Comparison of ENCODE assay signal across 11 cellular contexts in genomic region chr1:236416165-236416564, GRCh38. TPM values are rescaled to one million over a fixed set of nuclear protein-coding genes. Genes with fewer than 3 reads are reported as not detected.
DNase-seq lines count a peak whose midpoint lies in the region; ATAC-seq and TF ChIP-seq lines count a peak whose summit lies in the region.
"Had no signal": no experiment of that assay in that cellular context is flagged by ENCODE, and none has a peak within 500 bp of the region (broad histone marks: within the 10 kb centered on the region; RNA-seq: fewer than 3 reads in every experiment).

No MANE protein-coding gene starts in this region.

- CTCF ChIA-PET in naive thymus-derived CD4-positive, alpha-beta T cell (lab: Charles Lee), result no interaction called here

- peak overlapping the region; percentile 73 to 95 (median 81) for H3K27ac Mint-ChIP-seq in naive thymus-derived CD4-positive, alpha-beta T cell
- no peak overlapping the region for H3K27ac Mint-ChIP-seq in glutamatergic neuron (ENCODE audit: unreplicated experiment)

- no peaks in the 10 kb centered on the region for H3K27me3 Mint-ChIP-seq in naive thymus-derived CD4-positive, alpha-beta T cell
- no peaks in the 10 kb centered on the region for H3K27me3 Mint-ChIP-seq in glutamatergic neuron (ENCODE audit: unreplicated experiment)

- peaks cover 8 to 17% (median 10%) of the 10 kb centered on the region in 7 donors for H3K4me1 Mint-ChIP-seq in naive thymus-derived CD4-positive, alpha-beta T cell
- H3K4me1 Mint-ChIP-seq in glutamatergic neuron (ENCODE audit: low read depth, unreplicated experiment), result no peaks in the 10 kb centered on the region

- POLR2A ChIA-PET in naive thymus-derived CD4-positive, alpha-beta T cell (lab: Charles Lee), result no interaction called here

- H3K27me3 ChIP-seq in naive thymus-derived CD4-positive, alpha-beta T cell (ENCODE audit: control insufficient read depth in 2 of 2, insufficient read depth in 2 of 2, low read length in 2 of 2), result no peaks in the 10 kb centered on the region
- H3K27me3 ChIP-seq in tibial nerve, result no peaks in the 10 kb centered on the region

- DNase-seq in DMS53 (lab: John Stamatoyannopoulos, UW), result peak; percentile 44
- no peak for DNase-seq in DMS53 treated with DMSO at 0.1 percent for 48 hours (lab: John Stamatoyannopoulos, UW; ENCODE audit: unreplicated experiment)
- peak; percentile 17 for DNase-seq in NCI-H774 (lab: John Stamatoyannopoulos, UW)
- DNase-seq in activated gamma-delta T cell treated with anti-CD3 and anti-CD28 coated beads, Interleukin-2, amount 50 U/mL, for 16 hours (ENCODE audit: low read depth), result peak; percentile 6
- peak in 8 of 9 donors; percentile 13 to 75 (median 55) for DNase-seq in naive thymus-derived CD4-positive, alpha-beta T cell
- DNase-seq in NCI-H524 treated with DMSO at 0.1 percent for 48 hours (lab: John Stamatoyannopoulos, UW), result no peak
- DNase-seq in tibial nerve (ENCODE audit: low spot score in 2 of 2), result no peak
- no peak for DNase-seq in glutamatergic neuron
- DNase-seq: NCI-H69, occipital lobe had no signal

- no peak for TF ChIP-seq EP300 in tibial nerve (IDR thresholded peaks at IDR 0.05)

- H3K36me3 Mint-ChIP-seq in naive thymus-derived CD4-positive, alpha-beta T cell, result peaks cover 0 to 4% (median 0%) of the 10 kb centered on the region in 5 donors
- H3K36me3 Mint-ChIP-seq in glutamatergic neuron (ENCODE audit: unreplicated experiment), result no peaks in the 10 kb centered on the region

- no peak for TF ChIP-seq POLR2A in tibial nerve (IDR thresholded peaks at IDR 0.05)

- no peaks in the 10 kb centered on the region for H3K36me3 ChIP-seq in naive thymus-derived CD4-positive, alpha-beta T cell (ENCODE audit: control insufficient read depth in 2 of 3, insufficient read depth in 3 of 3, low read length in 3 of 3)
- H3K36me3 ChIP-seq in tibial nerve, result no peaks in the 10 kb centered on the region

- TF ChIP-seq CTCF in tibial nerve (IDR thresholded peaks at IDR 0.05) (no peak), glutamatergic neuron (IDR thresholded peaks at IDR 0.05; ENCODE audit: partially characterized antibody, unreplicated experiment) (no peak)

- 70 to 71% methylated on average over 6 of the region's 6 CpGs for WGBS in tibial nerve, 2 donors

- intact Hi-C loops in naive thymus-derived CD4-positive, alpha-beta T cell (cut with micrococcal nuclease), result loop anchor here (1.0 to 5.0 kb wide), 5 partner anchors 9 to 381 kb away; partner anchors contain the start of genes EDARADD (in 1 of the 2), LGALS8 (in 1 of the 2) and MTR (in 1 of the 2)

- ATAC-seq in naive thymus-derived CD4-positive, alpha-beta T cell, result peak; percentile 94

- peak overlapping the region; percentile 13 to 77 (median 62) for H3K4me3 Mint-ChIP-seq in naive thymus-derived CD4-positive, alpha-beta T cell
- no peak overlapping the region for H3K4me3 Mint-ChIP-seq in glutamatergic neuron (ENCODE audit: unreplicated experiment)

- peak overlapping the region; percentile 41 for H3K4me3 ChIP-seq in naive thymus-derived CD4-positive, alpha-beta T cell (ENCODE audit: low read length)
- no peak overlapping the region for H3K4me3 ChIP-seq in tibial nerve

- H3K9me3 Mint-ChIP-seq in naive thymus-derived CD4-positive, alpha-beta T cell, result peaks cover 0 to 3% (median 0%) of the 10 kb centered on the region in 11 donors
- no peaks in the 10 kb centered on the region for H3K9me3 Mint-ChIP-seq in glutamatergic neuron (ENCODE audit: unreplicated experiment)

- H3K4me1 ChIP-seq in naive thymus-derived CD4-positive, alpha-beta T cell (ENCODE audit: control insufficient read depth in 2 of 2, insufficient read depth in 2 of 2, low read length in 2 of 2), result peaks cover 11 to 26% of the 10 kb centered on the region in 2 donors
- no peaks in the 10 kb centered on the region for H3K4me1 ChIP-seq in tibial nerve

- no peaks in the 10 kb centered on the region for H3K9me3 ChIP-seq in naive thymus-derived CD4-positive, alpha-beta T cell (ENCODE audit: control insufficient read depth in 2 of 3, low read length in 3 of 3)
- no peaks in the 10 kb centered on the region for H3K9me3 ChIP-seq in tibial nerve

- peak overlapping the region; percentile 52 for H3K27ac ChIP-seq in naive thymus-derived CD4-positive, alpha-beta T cell (ENCODE audit: low read depth, low read length)
- no peak overlapping the region for H3K27ac ChIP-seq in tibial nerve
- H3K27ac ChIP-seq: 22Rv1 had no signal

RNA-seq across cellular contexts. Expression of gene EDARADD, which starts 22.1 kb away (rescaled TPM):
- total RNA-seq in naive thymus-derived CD4-positive, alpha-beta T cell, result 1 to 10 TPM in 2 of 5 experiments, under 1 TPM in 3; 0.38 to 6.6 (median 0.73) TPM
- polyA plus RNA-seq in naive thymus-derived CD4-positive, alpha-beta T cell, result not detected
- 1 to 10 TPM in 1 of 4 donors, under 1 TPM in 3; 0.42 to 1.2 (median 0.82) TPM for total RNA-seq in tibial nerve
- 0.98 TPM for total RNA-seq in glutamatergic neuron (ENCODE audit: unreplicated experiment)

Comparison
In these comparisons a context has a peak if more than half of its experiments do, and no peak if none do; other contexts are left out.
1. DNase-seq: peak in DMS53 (single experiment), NCI-H774 (single experiment), activated gamma-delta T cell treated with anti-CD3 and anti-CD28 coated beads, Interleukin-2, amount 50 U/mL, for 16 hours (single experiment) and naive thymus-derived CD4-positive, alpha-beta T cell (8 of 9); none in DMS53 treated with DMSO at 0.1 percent for 48 hours (single experiment), NCI-H524 treated with DMSO at 0.1 percent for 48 hours (single experiment), tibial nerve (0 of 2) and glutamatergic neuron (single experiment).